In genomic region chr3:59422312-59422711, GRCh38 we compare ENCODE assay signal across 15 cellular contexts.
A peak's percentile ranks its signal among the peaks of the same experiment; 100 is the strongest.
DNase-seq lines count a peak whose midpoint lies in the region; ATAC-seq and TF ChIP-seq lines count a peak whose summit lies in the region.
"Had no signal": no experiment of that assay in that cellular context is flagged by ENCODE, and none has a peak within 500 bp of the region (broad histone marks: within the 10 kb centered on the region; RNA-seq: fewer than 3 reads in every experiment).

No MANE protein-coding gene starts in this region.

- H3K36me3 Mint-ChIP-seq in activated T-cell treated with anti-CD3 and anti-CD28 coated beads, Interleukin-2, amount 50 U/mL, for 4 hours (ENCODE audit: insufficient read depth), result no peaks in the 10 kb centered on the region
- H3K36me3 Mint-ChIP-seq in stimulated activated naive CD8-positive, alpha-beta T cell treated with anti-CD3 and anti-CD28 coated beads, Interleukin-15, Interleukin-2, amounts not matched to agents 100 ng/mL and 50 ng/mL, for 24 hours (ENCODE audit: low read depth), result no peaks in the 10 kb centered on the region

- peak; percentile 64 to 65 for ATAC-seq in activated T-cell treated with anti-CD3 and anti-CD28 coated beads, Interleukin-2, amount 50 U/mL, for 4 hours

- no peaks in the 10 kb centered on the region for H3K9me3 Mint-ChIP-seq in activated T-cell treated with anti-CD3 and anti-CD28 coated beads, Interleukin-2, amount 50 U/mL, for 4 hours
- peaks cover 4% of the 10 kb centered on the region for H3K9me3 Mint-ChIP-seq in stimulated activated naive CD8-positive, alpha-beta T cell treated with anti-CD3 and anti-CD28 coated beads, Interleukin-15, Interleukin-2, amounts not matched to agents 100 ng/mL and 50 ng/mL, for 24 hours

- H3K27me3 ChIP-seq in brain microvascular endothelial cell (replicated peaks), result no peaks in the 10 kb centered on the region
- H3K27me3 ChIP-seq: ascending aorta, SJCRH30, transverse colon had no signal

- H3K27ac ChIP-seq in brain microvascular endothelial cell, result no peak overlapping the region
- H3K27ac ChIP-seq: ascending aorta, KMS-11, SJCRH30, transverse colon had no signal

- CTCF ChIA-PET in GM10248 (lab: Yijun Ruan, JAX), result interaction anchor here (0.7 to 1.1 kb wide), 4 partner anchors 18 to 108 kb away, joined by 3 to 4 read pairs (median 4); no protein-coding TSS in a partner anchor

- no peak for DNase-seq in activated T-cell treated with anti-CD3 and anti-CD28 coated beads, Interleukin-2, amount 50 U/mL, for 4 hours
- DNase-seq in activated T-cell treated with anti-CD3 and anti-CD28 coated beads for 4 hours (no peak), LHCN-M2 (ENCODE audit: low read depth) (peak; percentile 59), brain microvascular endothelial cell (peak; percentile 61), RPMI8226 (no peak), GM10248 (ENCODE audit: extremely low spot score) (no peak), lower leg skin (ENCODE audit: low spot score in 2 of 2) (no peak)
- DNase-seq: islet precursor cell, NCI-H1930, NCI-H69, SJCRH30, transverse colon had no signal

- H3K27ac Mint-ChIP-seq in stimulated activated naive CD8-positive, alpha-beta T cell treated with anti-CD3 and anti-CD28 coated beads, Interleukin-15, Interleukin-2, amounts not matched to agents 100 ng/mL and 50 ng/mL, for 24 hours, result peak overlapping the region; percentile 59

- no peak overlapping the region for H3K4me3 ChIP-seq in brain microvascular endothelial cell (ENCODE audit: low read depth, low read length)
- H3K4me3 ChIP-seq in lower leg skin (ENCODE audit: low read depth, poor library complexity, severe bottlenecking), result no peak overlapping the region
- H3K4me3 ChIP-seq: ascending aorta, SJCRH30, transverse colon had no signal

- H3K4me3 Mint-ChIP-seq in activated T-cell treated with anti-CD3 and anti-CD28 coated beads, Interleukin-2, amount 50 U/mL, for 4 hours, result no peak overlapping the region
- H3K4me3 Mint-ChIP-seq in stimulated activated naive CD8-positive, alpha-beta T cell treated with anti-CD3 and anti-CD28 coated beads, Interleukin-15, Interleukin-2, amounts not matched to agents 100 ng/mL and 50 ng/mL, for 24 hours, result no peak overlapping the region

- TF ChIP-seq CTCF in brain microvascular endothelial cell (IDR thresholded peaks at IDR 0.05; ENCODE audit: low read depth, low read length, missing control alignments) (no peak), GM10248 (IDR thresholded peaks at IDR 0.05; ENCODE audit: control extremely low read depth, extremely low read depth, low read depth, missing control alignments) (no peak), lower leg skin (IDR thresholded peaks at IDR 0.05) (no peak)

- POLR2A ChIA-PET in GM10248 (lab: Yijun Ruan, JAX), result no interaction called here

- no peaks in the 10 kb centered on the region for H3K36me3 ChIP-seq in brain microvascular endothelial cell (replicated peaks)
- H3K36me3 ChIP-seq: ascending aorta, SJCRH30, transverse colon had no signal

- H3K27me3 Mint-ChIP-seq in activated T-cell treated with anti-CD3 and anti-CD28 coated beads, Interleukin-2, amount 50 U/mL, for 4 hours (ENCODE audit: low read depth), result no peaks in the 10 kb centered on the region
- H3K27me3 Mint-ChIP-seq in stimulated activated naive CD8-positive, alpha-beta T cell treated with anti-CD3 and anti-CD28 coated beads, Interleukin-15, Interleukin-2, amounts not matched to agents 100 ng/mL and 50 ng/mL, for 24 hours, result no peaks in the 10 kb centered on the region

- TF ChIP-seq POLR2A in lower leg skin (IDR thresholded peaks at IDR 0.05), result no peak

- 83 to 85% methylated on average over 4 of the region's 4 CpGs for WGBS in lower leg skin, 2 donors

- in situ Hi-C loops in brain microvascular endothelial cell (cut with HindIII; ENCODE audit: low pct_ligation_motif_present, low sequenced_read_pairs), result no loop called here

- peaks cover 51% of the 10 kb centered on the region for H3K4me1 Mint-ChIP-seq in activated T-cell treated with anti-CD3 and anti-CD28 coated beads, Interleukin-2, amount 50 U/mL, for 4 hours (ENCODE audit: low read depth)
- H3K4me1 Mint-ChIP-seq in stimulated activated naive CD8-positive, alpha-beta T cell treated with anti-CD3 and anti-CD28 coated beads, Interleukin-15, Interleukin-2, amounts not matched to agents 100 ng/mL and 50 ng/mL, for 24 hours (ENCODE audit: low read depth), result peaks cover 53% of the 10 kb centered on the region

- intact Hi-C loops in lower leg skin (cut with DNase I; ENCODE audit: low total_unique reads), result no loop called here

Comparison
In these comparisons a context has a peak if more than half of its experiments do, and no peak if none do; other contexts are left out.
1. DNase-seq: peak in LHCN-M2 (single experiment) and brain microvascular endothelial cell (single experiment); none in activated T-cell treated with anti-CD3 and anti-CD28 coated beads, Interleukin-2, amount 50 U/mL, for 4 hours (single experiment), activated T-cell treated with anti-CD3 and anti-CD28 coated beads for 4 hours (single experiment), RPMI8226 (single experiment), GM10248 (single experiment) and lower leg skin (0 of 2).